In genomic region chr15:74988007-74988800, GRCh38 we compare ENCODE assay signal across 8 cellular contexts. TPM values are rescaled to one million over a fixed set of nuclear protein-coding genes. Genes with fewer than 3 reads are reported as not detected.
DNase-seq lines count a peak whose midpoint lies in the region; ATAC-seq and TF ChIP-seq lines count a peak whose summit lies in the region.

No MANE protein-coding gene starts in this region.

- peak; percentile 52 for TF ChIP-seq CTCF in GM12864 (IDR thresholded peaks at IDR 0.05; ENCODE audit: low read depth, low read length, missing control alignments)
- peak; percentile 29 to 62 (median 50) for TF ChIP-seq CTCF in transverse colon (IDR thresholded peaks at IDR 0.05)

- no peak for ATAC-seq in GM21390 (IDR thresholded peaks at IDR 0.05; ENCODE audit: unreplicated experiment)

- H3K27ac ChIP-seq in iPS DF 6.9 (ENCODE audit: low read length) (no peak overlapping the region), transverse colon (no peak overlapping the region)

- H3K36me3 ChIP-seq in iPS DF 6.9 (ENCODE audit: control insufficient read depth, insufficient read depth, low read length) (no peaks in the 10 kb centered on the region), transverse colon (no peaks in the 10 kb centered on the region)

- no peaks in the 10 kb centered on the region for H3K27me3 ChIP-seq in iPS DF 6.9 (ENCODE audit: control insufficient read depth, insufficient read depth, low read length)
- no peaks in the 10 kb centered on the region for H3K27me3 ChIP-seq in transverse colon

- intact Hi-C loops in transverse colon (cut with DNase I; ENCODE audit: low total_unique reads) = no loop called here

- TF ChIP-seq EP300 in transverse colon (IDR thresholded peaks at IDR 0.05; ENCODE audit: low read depth) = no peak

- no peak overlapping the region for H3K4me3 ChIP-seq in GM12864 (ENCODE audit: low read depth, low read length)
- H3K4me3 ChIP-seq in iPS DF 6.9 (ENCODE audit: low read length) = no peak overlapping the region
- no peak overlapping the region for H3K4me3 ChIP-seq in transverse colon

- H3K4me1 ChIP-seq in iPS DF 6.9 (ENCODE audit: control insufficient read depth, insufficient read depth, low read length) (no peaks in the 10 kb centered on the region; the same call in 1 of the 2 replicates), transverse colon (peaks cover 0 to 3% (median 0%) of the 10 kb centered on the region in 4 donors)

- in situ Hi-C loops in transverse colon (cut with MboI; ENCODE audit: low pct_ligation_motif_present in 1 of 4, low pct_unique_long_range_greater_than_20kb in 1 of 4, low sequenced_read_pairs in 3 of 4) = no loop called here
- in situ Hi-C loops in G401 (cut with HindIII; ENCODE audit: low sequenced_read_pairs) = no loop called here

- DNase-seq in 8988T (peak; percentile 42), GM12864 (ENCODE audit: low read depth) (no peak), NCI-H2081 (lab: John Stamatoyannopoulos, UW) (peak; percentile 50 to 73), iPS DF 6.9 (ENCODE audit: low read depth, low spot score) (peak; percentile 18), transverse colon (peak; percentile 65), G401 (ENCODE audit: low spot score) (no peak)
- peak; percentile 33 to 49 for DNase-seq in activated CD4-positive, alpha-beta T cell treated with anti-CD3 and anti-CD28 coated beads, Interleukin-2, amount 50 U/mL, for 48 hours

- TF ChIP-seq POLR2A in transverse colon (IDR thresholded peaks at IDR 0.05) = no peak

- no peaks in the 10 kb centered on the region for H3K9me3 ChIP-seq in iPS DF 6.9 (ENCODE audit: control insufficient read depth, insufficient read depth, low read length)
- no peaks in the 10 kb centered on the region for H3K9me3 ChIP-seq in transverse colon

- no CpG with 5 or more reads among the region's 4 CpGs for WGBS in iPS DF 6.9 (ENCODE audit: insufficient coverage, insufficient read length)
- WGBS in transverse colon (ENCODE audit: low coverage in 1 of 2), 2 donors = 14 to 37% methylated on average over 1 to 4 of the region's 4 CpGs

RNA-seq across cellular contexts. Expression of gene SCAMP5, which starts 7.2 kb away (rescaled TPM):
- total RNA-seq in transverse colon = 10 to 100 TPM in 3 of 4 donors, not detected in 1; 11.3 to 24.8 (median 15.8) TPM
- total RNA-seq in G401 (2014; rRNA removed; shearing (Covaris generic)) = 7.7 and 15.0 TPM in 2 replicates

RNA-seq across cellular contexts. Expression of gene RPP25, which starts 31.6 kb away (rescaled TPM):
- 10 to 100 TPM; 10.1 to 28.4 (median 16.5) TPM for total RNA-seq in transverse colon
- 28.8 and 31.8 TPM in 2 replicates for total RNA-seq in G401 (2014; rRNA removed; shearing (Covaris generic))

RNA-seq across cellular contexts. Expression of gene PPCDC, which starts 35.2 kb away (rescaled TPM):
- 10 to 100 TPM in 3 of 4 donors, 1 to 10 TPM in 1; 5.2 to 54.5 (median 25.2) TPM for total RNA-seq in transverse colon
- 17.1 and 26.2 TPM in 2 replicates for total RNA-seq in G401 (2014; rRNA removed; shearing (Covaris generic))

RNA-seq across cellular contexts. Expression of gene COX5A, which starts 50.3 kb away (rescaled TPM):
- 100 to 1,000 TPM; 135 to 437 (median 219) TPM for total RNA-seq in transverse colon
- 290 and 313 TPM in 2 replicates for total RNA-seq in G401 (2014; rRNA removed; shearing (Covaris generic))

Comparison
In these comparisons a context has a peak if more than half of its experiments do, and no peak if none do; other contexts are left out.
1. DNase-seq: peak in 8988T (single experiment), NCI-H2081 (2 of 2), activated CD4-positive, alpha-beta T cell treated with anti-CD3 and anti-CD28 coated beads, Interleukin-2, amount 50 U/mL, for 48 hours (2 of 2), iPS DF 6.9 (single experiment) and transverse colon (single experiment); none in GM12864 (single experiment) and G401 (single experiment).